1 cellular context compared by ENCODE assay signal in the genomic region with DNA sequence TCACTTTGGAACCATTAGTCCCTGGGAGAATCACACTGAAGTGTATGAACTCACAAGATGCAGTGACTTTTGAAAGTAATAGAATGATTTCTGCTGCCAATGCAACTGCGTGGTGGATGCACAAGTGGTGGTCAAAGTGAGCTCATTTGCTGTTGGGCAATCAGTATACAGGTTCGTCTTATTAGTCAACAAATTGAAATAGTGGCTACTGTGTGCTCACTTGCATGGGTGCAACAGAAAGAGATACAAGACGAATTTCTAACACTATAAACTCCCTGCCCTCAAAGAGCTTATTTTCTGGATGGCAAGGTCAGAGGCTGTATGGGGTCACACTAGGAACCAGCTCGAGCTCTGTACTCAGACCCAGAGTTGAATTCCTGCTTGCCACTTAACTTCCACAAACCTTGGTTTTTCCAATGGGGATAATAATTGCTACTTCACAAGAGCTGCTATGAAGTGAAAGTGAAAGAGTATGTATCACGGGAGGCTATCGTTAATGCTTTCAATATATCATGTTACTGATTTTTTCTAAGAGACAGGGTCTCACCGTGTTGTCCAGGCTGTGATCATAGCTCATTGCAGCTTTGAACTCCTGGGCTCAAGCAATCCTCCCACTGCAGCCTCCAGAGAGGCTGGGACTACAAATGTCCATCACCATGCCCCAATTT.
TF ChIP-seq lines count a peak whose summit lies in the region.

No MANE protein-coding gene starts in this region.

TF ChIP-seq in IMR-90, 13 proteins besides CTCF, POLR2A, EP300 and RAD21:
- TF ChIP-seq CEBPB (IDR thresholded peaks at IDR 0.05; ENCODE audit: low read depth, low read length) (peak; percentile 43; the same call in 1 of the 2 replicates), RFX5 (IDR thresholded peaks at IDR 0.05; ENCODE audit: low read depth, low read length) (no peak)
TF ChIP-seq in IMR-90: peak in this region for 1.
